8 cellular contexts compared by ENCODE assay signal in the genomic region with DNA sequence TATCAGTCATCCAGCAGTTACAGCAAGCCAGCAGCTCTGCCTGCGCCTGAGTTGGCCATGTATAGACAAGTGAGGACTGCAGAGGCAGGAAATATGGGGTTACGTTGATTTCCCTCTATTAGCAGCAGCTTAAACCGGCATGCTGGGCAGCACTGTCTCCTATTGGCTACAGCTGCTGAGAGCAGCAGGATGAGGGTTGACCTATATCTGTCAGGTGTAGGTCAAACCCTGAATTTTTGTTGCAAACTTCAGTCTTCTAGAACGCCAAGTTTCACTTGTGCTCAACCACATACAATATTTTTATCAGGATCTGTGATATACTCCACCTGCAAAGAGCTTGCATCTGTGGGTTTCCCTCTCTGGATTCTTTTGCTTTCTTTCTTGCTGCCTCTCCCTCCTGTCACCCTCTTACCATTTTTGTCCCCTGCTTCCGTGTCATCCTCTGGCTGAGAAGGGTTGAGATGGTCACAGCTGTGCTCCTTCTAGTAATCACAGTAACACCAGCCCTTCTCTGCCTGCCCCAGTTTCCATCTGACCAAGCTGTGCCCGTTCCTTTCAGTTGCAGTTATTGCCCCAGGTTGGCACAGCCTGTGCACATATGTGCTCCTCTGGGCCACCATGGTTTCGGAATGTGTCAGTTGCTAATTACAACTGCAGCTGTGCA. TPM values are rescaled to one million over a fixed set of nuclear protein-coding genes. Genes with fewer than 3 reads are reported as not detected.
DNase-seq lines count a peak whose midpoint lies in the region; ATAC-seq lines count a peak whose summit lies in the region.

No MANE protein-coding gene starts in this region.

- ATAC-seq in HG03342 (IDR thresholded peaks at IDR 0.05; ENCODE audit: unreplicated experiment), result peak; percentile 90

- no peak overlapping the region for H3K4me2 ChIP-seq in mesendoderm (ENCODE audit: low read length)

- peaks cover 3% of the 10 kb centered on the region for H3K36me3 Mint-ChIP-seq in activated CD4-positive, alpha-beta memory T cell treated with anti-CD3 and anti-CD28 coated beads, Interleukin-2, amount 10 ng/mL, durations not matched to agents 7 days and 5 days (ENCODE audit: low read depth)

- H3K79me1 ChIP-seq in mesendoderm (ENCODE audit: low read length), result no peaks in the 10 kb centered on the region

- H3K27me3 Mint-ChIP-seq in activated CD4-positive, alpha-beta memory T cell treated with anti-CD3 and anti-CD28 coated beads, Interleukin-2, amount 10 ng/mL, durations not matched to agents 7 days and 5 days, result no peaks in the 10 kb centered on the region

- no peaks in the 10 kb centered on the region for H3K36me3 ChIP-seq in mesendoderm (ENCODE audit: control insufficient read depth, insufficient read depth, low read length)

- no peak overlapping the region for H2BK5ac ChIP-seq in mesendoderm (ENCODE audit: low read length)

- no peak overlapping the region for H3K4ac ChIP-seq in mesendoderm (ENCODE audit: low read depth, low read length)

- no peak overlapping the region for H2BK120ac ChIP-seq in mesendoderm (ENCODE audit: low read depth, low read length)

- H3K4me3 ChIP-seq in mesendoderm (ENCODE audit: low read length), result no peak overlapping the region

- H3K23ac ChIP-seq in mesendoderm (ENCODE audit: low read length), result no peak overlapping the region

- H3K4me1 ChIP-seq in mesendoderm (ENCODE audit: control insufficient read depth, low read depth, low read length), result peaks cover 2% of the 10 kb centered on the region

- H2BK15ac ChIP-seq in mesendoderm (replicated peaks; ENCODE audit: low read depth), result no peak overlapping the region

- H2AK5ac ChIP-seq in mesendoderm (ENCODE audit: low read length), result no peak overlapping the region

- H3K79me2 ChIP-seq in mesendoderm (ENCODE audit: control insufficient read depth, insufficient read depth, low read length), result no peaks in the 10 kb centered on the region

- no peak overlapping the region for H3K27ac ChIP-seq in mesendoderm (ENCODE audit: low read depth, low read length)

- H3K9ac ChIP-seq in mesendoderm (ENCODE audit: low read length), result no peak overlapping the region

- H3K27me3 ChIP-seq in mesendoderm (ENCODE audit: insufficient read depth, low read length, poor library complexity), result no peaks in the 10 kb centered on the region

- no peaks in the 10 kb centered on the region for H3K9me3 Mint-ChIP-seq in activated CD4-positive, alpha-beta memory T cell treated with anti-CD3 and anti-CD28 coated beads, Interleukin-2, amount 10 ng/mL, durations not matched to agents 7 days and 5 days

- peak overlapping the region; percentile 96 for H3K27ac Mint-ChIP-seq in activated CD4-positive, alpha-beta memory T cell treated with anti-CD3 and anti-CD28 coated beads, Interleukin-2, amount 10 ng/mL, durations not matched to agents 7 days and 5 days

- CTCF ChIA-PET in activated CD4-positive, alpha-beta memory T cell treated with anti-CD3 and anti-CD28 coated beads, Interleukin-2, amount 10 ng/mL, durations not matched to agents 7 days and 5 days (lab: Charles Lee), result interaction anchor here (0.6 to 1.5 kb wide), 9 partner anchors 23 to 351 kb away, joined by 3 to 14 read pairs (median 4); partner anchors contain the start of gene GLCCI1

- WGBS in mesendoderm (ENCODE audit: extremely low coverage, insufficient coverage, low lambda C conversion rate), result no CpG with 5 or more reads among the region's 7 CpGs

- H3K4me3 Mint-ChIP-seq in activated CD4-positive, alpha-beta memory T cell treated with anti-CD3 and anti-CD28 coated beads, Interleukin-2, amount 10 ng/mL, durations not matched to agents 7 days and 5 days, result peak overlapping the region; percentile 71

- H4K8ac ChIP-seq in mesendoderm (ENCODE audit: low read depth, low read length), result no peak overlapping the region

- H3K56ac ChIP-seq in mesendoderm (ENCODE audit: low read length), result no peak overlapping the region

- no peak overlapping the region for H4K5ac ChIP-seq in mesendoderm (ENCODE audit: low read length)

- H3K18ac ChIP-seq in mesendoderm (ENCODE audit: low read length), result no peak overlapping the region

- POLR2A ChIA-PET in activated CD4-positive, alpha-beta memory T cell treated with anti-CD3 and anti-CD28 coated beads, Interleukin-2, amount 10 ng/mL, durations not matched to agents 7 days and 5 days (lab: Charles Lee), result interaction anchor here (0.7 to 3.0 kb wide), 22 partner anchors 9 to 762 kb away, joined by 3 to 124 read pairs (median 4); partner anchors contain the start of genes C1GALT1, GLCCI1 and UMAD1

- DNase-seq in activated gamma-delta T cell treated with Interleukin-2 at 50 U/mL for 16 hours, result peak; percentile 31
- no peak for DNase-seq in activated gamma-delta T cell (lab: John Stamatoyannopoulos, UW)
- peak; percentile 76 for DNase-seq in activated CD4-positive, alpha-beta memory T cell treated with anti-CD3 and anti-CD28 coated beads, Interleukin-2, amount 10 ng/mL, durations not matched to agents 7 days and 5 days
- peak; percentile 9 for DNase-seq in mesendoderm
- DNase-seq in NCI-H2081 (lab: John Stamatoyannopoulos, UW), result no peak
- no peak for DNase-seq in D341Med (ENCODE audit: low spot score)
- DNase-seq in middle frontal gyrus (ENCODE audit: extremely low spot score, low spot score), result no peak

- H3K4me1 Mint-ChIP-seq in activated CD4-positive, alpha-beta memory T cell treated with anti-CD3 and anti-CD28 coated beads, Interleukin-2, amount 10 ng/mL, durations not matched to agents 7 days and 5 days, result peaks cover 34% of the 10 kb centered on the region

RNA-seq across cellular contexts. Expression of gene GLCCI1, which starts 23.8 kb away (rescaled TPM):
- 10 to 100 TPM; 25.4 to 29.0 TPM for total RNA-seq in activated CD4-positive, alpha-beta memory T cell treated with anti-CD3 and anti-CD28 coated beads, Interleukin-2, amount 10 ng/mL, durations not matched to agents 7 days and 5 days
- 5.8 TPM for polyA plus RNA-seq in mesendoderm (2013, experiment 1 of 2)
- 5.9 TPM for polyA plus RNA-seq in mesendoderm (2013, experiment 2 of 2)

Comparison
In these comparisons a context has a peak if more than half of its experiments do, and no peak if none do; other contexts are left out.
1. DNase-seq: peak in activated gamma-delta T cell treated with Interleukin-2 at 50 U/mL for 16 hours (single experiment), activated CD4-positive, alpha-beta memory T cell treated with anti-CD3 and anti-CD28 coated beads, Interleukin-2, amount 10 ng/mL, durations not matched to agents 7 days and 5 days (single experiment) and mesendoderm (single experiment); none in activated gamma-delta T cell (single experiment), NCI-H2081 (0 of 2), D341Med (single experiment) and middle frontal gyrus (single experiment).